21 cellular contexts compared by ENCODE assay signal in genomic region chr3:194673761-194674160, GRCh38. TPM values are rescaled to one million over a fixed set of nuclear protein-coding genes. Genes with fewer than 3 reads are reported as not detected.
DNase-seq lines count a peak whose midpoint lies in the region; ATAC-seq and TF ChIP-seq lines count a peak whose summit lies in the region.
"Had no signal": no experiment of that assay in that cellular context is flagged by ENCODE, and none has a peak within 500 bp of the region (broad histone marks: within the 10 kb centered on the region; RNA-seq: fewer than 3 reads in every experiment).

No MANE protein-coding gene starts in this region.

- peaks cover 62% of the 10 kb centered on the region for H3K4me1 Mint-ChIP-seq in stimulated activated naive CD8-positive, alpha-beta T cell treated with anti-CD3 and anti-CD28 coated beads, Interleukin-15, Interleukin-2, amounts not matched to agents 100 ng/mL and 50 ng/mL, for 24 hours (ENCODE audit: low read depth)
- peaks cover 62% of the 10 kb centered on the region for H3K4me1 Mint-ChIP-seq in stimulated activated naive CD8-positive, alpha-beta T cell treated with anti-CD3 and anti-CD28 coated beads, Interleukin-15, amount 100 ng/mL, for 72 hours
- peaks cover 34% of the 10 kb centered on the region for H3K4me1 Mint-ChIP-seq in activated T-helper 17 cell treated with anti-CD3 and anti-CD28 coated beads, Interleukin-2, amount 50 U/mL, for 72 hours

- H3K27me3 ChIP-seq in lower lobe of right lung (ENCODE audit: low read depth) = no peaks in the 10 kb centered on the region

- H3K4me1 ChIP-seq in lower lobe of right lung = peaks cover 15% of the 10 kb centered on the region

- H3K36me3 Mint-ChIP-seq in stimulated activated naive CD8-positive, alpha-beta T cell treated with anti-CD3 and anti-CD28 coated beads, Interleukin-15, Interleukin-2, amounts not matched to agents 100 ng/mL and 50 ng/mL, for 24 hours (ENCODE audit: low read depth) = peaks cover 11% of the 10 kb centered on the region
- H3K36me3 Mint-ChIP-seq in activated T-helper 17 cell treated with anti-CD3 and anti-CD28 coated beads, Interleukin-2, amount 50 U/mL, for 72 hours (ENCODE audit: low read depth) = peaks cover 28% of the 10 kb centered on the region

- H3K27me3 Mint-ChIP-seq in stimulated activated naive CD8-positive, alpha-beta T cell treated with anti-CD3 and anti-CD28 coated beads, Interleukin-15, Interleukin-2, amounts not matched to agents 100 ng/mL and 50 ng/mL, for 24 hours = peaks cover 3% of the 10 kb centered on the region
- H3K27me3 Mint-ChIP-seq in stimulated activated naive CD8-positive, alpha-beta T cell treated with anti-CD3 and anti-CD28 coated beads, Interleukin-15, amount 100 ng/mL, for 72 hours = no peaks in the 10 kb centered on the region
- H3K27me3 Mint-ChIP-seq in activated T-helper 17 cell treated with anti-CD3 and anti-CD28 coated beads, Interleukin-2, amount 50 U/mL, for 72 hours = no peaks in the 10 kb centered on the region

- no peak overlapping the region for H3K4me3 ChIP-seq in lower lobe of right lung
- H3K4me3 ChIP-seq: mucosa of descending colon had no signal

- no peaks in the 10 kb centered on the region for H3K9me3 Mint-ChIP-seq in stimulated activated naive CD8-positive, alpha-beta T cell treated with anti-CD3 and anti-CD28 coated beads, Interleukin-15, Interleukin-2, amounts not matched to agents 100 ng/mL and 50 ng/mL, for 24 hours
- no peaks in the 10 kb centered on the region for H3K9me3 Mint-ChIP-seq in stimulated activated naive CD8-positive, alpha-beta T cell treated with anti-CD3 and anti-CD28 coated beads, Interleukin-15, amount 100 ng/mL, for 72 hours
- no peaks in the 10 kb centered on the region for H3K9me3 Mint-ChIP-seq in activated T-helper 17 cell treated with anti-CD3 and anti-CD28 coated beads, Interleukin-2, amount 50 U/mL, for 72 hours

- intact Hi-C loops in lower lobe of right lung (cut with DNase I) = loop anchor here (10.0 kb wide), 1 partner anchor 861 kb away; no protein-coding TSS in a partner anchor

- H3K27ac ChIP-seq in lower lobe of right lung = no peak overlapping the region

- H3K9me3 ChIP-seq in lower lobe of right lung = no peaks in the 10 kb centered on the region
- H3K9me3 ChIP-seq: left ventricle myocardium inferior, mucosa of descending colon had no signal

- peaks cover 8% of the 10 kb centered on the region for H3K36me3 ChIP-seq in lower lobe of right lung

- peak overlapping the region; percentile 37 for H3K4me3 Mint-ChIP-seq in stimulated activated naive CD8-positive, alpha-beta T cell treated with anti-CD3 and anti-CD28 coated beads, Interleukin-15, Interleukin-2, amounts not matched to agents 100 ng/mL and 50 ng/mL, for 24 hours
- peak overlapping the region in 1 of 2 donors; percentile 16 for H3K4me3 Mint-ChIP-seq in stimulated activated naive CD8-positive, alpha-beta T cell treated with anti-CD3 and anti-CD28 coated beads, Interleukin-15, amount 100 ng/mL, for 72 hours
- H3K4me3 Mint-ChIP-seq in activated T-helper 17 cell treated with anti-CD3 and anti-CD28 coated beads, Interleukin-2, amount 50 U/mL, for 72 hours = peak overlapping the region; percentile 97

- H3K27ac Mint-ChIP-seq in stimulated activated naive CD8-positive, alpha-beta T cell treated with anti-CD3 and anti-CD28 coated beads, Interleukin-15, Interleukin-2, amounts not matched to agents 100 ng/mL and 50 ng/mL, for 24 hours = no peak overlapping the region
- H3K27ac Mint-ChIP-seq in stimulated activated naive CD8-positive, alpha-beta T cell treated with anti-CD3 and anti-CD28 coated beads, Interleukin-15, amount 100 ng/mL, for 72 hours = no peak overlapping the region
- peak overlapping the region; percentile 72 for H3K27ac Mint-ChIP-seq in activated T-helper 17 cell treated with anti-CD3 and anti-CD28 coated beads, Interleukin-2, amount 50 U/mL, for 72 hours

- DNase-seq in stimulated activated naive CD8-positive, alpha-beta T cell treated with anti-CD3 and anti-CD28 coated beads, Interleukin-15, amount 100 ng/mL, for 72 hours = no peak
- peak; percentile 37 for DNase-seq in middle frontal gyrus (ENCODE audit: extremely low spot score, low spot score)
- DNase-seq in lower lobe of right lung = no peak
- no peak for DNase-seq in SKM-1 treated with dmso at 0.1 percent for 144 hours (lab: John Stamatoyannopoulos, UW; ENCODE audit: unreplicated experiment)
- DNase-seq: aorta; DMS79 treated with DMSO at 0.1 percent for 48 hours; foreskin fibroblast; KG1; left ventricle myocardium inferior; mucosa of descending colon; MV-4-11; NCI-H1694; NCI-H2171 treated with DMSO at 0.1 percent for 48 hours; NCI-H526; occipital lobe; RPMI8226; small intestine; stimulated activated naive CD4-positive, alpha-beta T cell had no signal

- no peak for TF ChIP-seq CTCF in lower lobe of right lung (IDR thresholded peaks at IDR 0.05)

- no peak for ATAC-seq in stimulated activated naive CD8-positive, alpha-beta T cell treated with anti-CD3 and anti-CD28 coated beads, Interleukin-15, amount 100 ng/mL, for 72 hours
- ATAC-seq in activated T-helper 17 cell treated with anti-CD3 and anti-CD28 coated beads, Interleukin-2, amount 50 U/mL, for 72 hours (replicated peaks) = no peak
- ATAC-seq in lower lobe of right lung (no peak), HG02623 (IDR thresholded peaks at IDR 0.05; ENCODE audit: unreplicated experiment) (no peak)
- ATAC-seq: mucosa of descending colon had no signal

RNA-seq across cellular contexts. Expression of gene LSG1, which starts 1.8 kb away (rescaled TPM):
- total RNA-seq in activated T-helper 17 cell treated with anti-CD3 and anti-CD28 coated beads, Interleukin-2, amount 50 U/mL, for 72 hours = 10 to 100 TPM; 37.9 to 46.9 TPM
- total RNA-seq in lower lobe of right lung = 40.9 TPM

RNA-seq across cellular contexts. Expression of gene FAM43A, which starts 11.9 kb away (rescaled TPM):
- total RNA-seq in activated T-helper 17 cell treated with anti-CD3 and anti-CD28 coated beads, Interleukin-2, amount 50 U/mL, for 72 hours = 10 to 100 TPM in 1 of 2 donors, 1 to 10 TPM in 1; 7.1 to 32.6 TPM
- 12.9 TPM for total RNA-seq in lower lobe of right lung

RNA-seq across cellular contexts. Expression of gene TMEM44, which starts 40.5 kb away (rescaled TPM):
- 10 to 100 TPM in 1 of 2 donors, 1 to 10 TPM in 1; 6.6 to 11.1 TPM for total RNA-seq in activated T-helper 17 cell treated with anti-CD3 and anti-CD28 coated beads, Interleukin-2, amount 50 U/mL, for 72 hours
- total RNA-seq in lower lobe of right lung = 22.7 TPM
